In genomic region chr3:177379045-177379444, GRCh38 we compare ENCODE assay signal across 16 cellular contexts.
DNase-seq lines count a peak whose midpoint lies in the region; TF ChIP-seq lines count a peak whose summit lies in the region.
"Had no signal": no experiment of that assay in that cellular context is flagged by ENCODE, and none has a peak within 500 bp of the region (broad histone marks: within the 10 kb centered on the region; RNA-seq: fewer than 3 reads in every experiment).

No MANE protein-coding gene starts in this region.

- H3K4me1 ChIP-seq in left ventricle myocardium inferior (no peaks in the 10 kb centered on the region), right atrium auricular region (no peaks in the 10 kb centered on the region), transverse colon (peaks cover 0 to 4% (median 0%) of the 10 kb centered on the region in 4 donors)
- H3K4me1 ChIP-seq: ascending aorta, HAP-1, neural progenitor cell, stomach had no signal

- H3K4me3 ChIP-seq in left ventricle myocardium inferior (no peak overlapping the region), right atrium auricular region (no peak overlapping the region), transverse colon (no peak overlapping the region)
- H3K4me3 ChIP-seq: ascending aorta, HAP-1, neural progenitor cell, stomach had no signal

- in situ Hi-C loops in SK-MEL-5 (cut with HindIII; ENCODE audit: low pct_unique_long_range_greater_than_20kb, low sequenced_read_pairs) = no loop called here
- in situ Hi-C loops in transverse colon (cut with MboI; ENCODE audit: low pct_ligation_motif_present in 1 of 4, low pct_unique_long_range_greater_than_20kb in 1 of 4, low sequenced_read_pairs in 3 of 4) = no loop called here

- peaks cover 11% of the 10 kb centered on the region for H3K9me3 ChIP-seq in left ventricle myocardium inferior (replicated peaks)
- peaks cover 0 to 6% of the 10 kb centered on the region in 2 donors for H3K9me3 ChIP-seq in right atrium auricular region
- H3K9me3 ChIP-seq in transverse colon = peaks cover 5 to 6% of the 10 kb centered on the region in 2 donors
- H3K9me3 ChIP-seq: HAP-1 had no signal

- TF ChIP-seq CTCF in left ventricle myocardium inferior (IDR thresholded peaks at IDR 0.05; ENCODE audit: borderline replicate concordance) (peak; percentile 39), right atrium auricular region (IDR thresholded peaks at IDR 0.05) (no peak), transverse colon (IDR thresholded peaks at IDR 0.05) (peak in 1 of 5 experiments; percentile 13)

- no peaks in the 10 kb centered on the region for H3K36me3 ChIP-seq in left ventricle myocardium inferior
- H3K36me3 ChIP-seq in right atrium auricular region = no peaks in the 10 kb centered on the region
- H3K36me3 ChIP-seq in transverse colon = no peaks in the 10 kb centered on the region
- H3K36me3 ChIP-seq: ascending aorta, HAP-1, neural progenitor cell, stomach had no signal

- no peak for TF ChIP-seq POLR2A in transverse colon (IDR thresholded peaks at IDR 0.05)

- TF ChIP-seq EP300 in transverse colon (IDR thresholded peaks at IDR 0.05; ENCODE audit: low read depth) = no peak

- H3K27me3 ChIP-seq in left ventricle myocardium inferior (ENCODE audit: low read depth) = no peaks in the 10 kb centered on the region
- H3K27me3 ChIP-seq in right atrium auricular region = no peaks in the 10 kb centered on the region
- no peaks in the 10 kb centered on the region for H3K27me3 ChIP-seq in transverse colon
- H3K27me3 ChIP-seq: ascending aorta, neural progenitor cell, stomach had no signal

- H3K27ac ChIP-seq in left ventricle myocardium inferior (replicated peaks) (no peak overlapping the region), right atrium auricular region (no peak overlapping the region), transverse colon (no peak overlapping the region)
- H3K27ac ChIP-seq: ascending aorta, neural progenitor cell, stomach had no signal

- WGBS in transverse colon (ENCODE audit: low coverage in 1 of 2), 2 donors = 84 to 85% methylated on average over 3 of the region's 3 CpGs

- intact Hi-C loops in left ventricle myocardium inferior (cut with micrococcal nuclease) (no loop called here), transverse colon (cut with DNase I; ENCODE audit: low total_unique reads) (loop anchor here (10.0 kb wide), 1 partner anchor 56 kb away; no protein-coding TSS in a partner anchor)

- DNase-seq in left ventricle myocardium inferior = no peak
- DNase-seq in right atrium auricular region (ENCODE audit: low spot score) = no peak
- peak; percentile 13 for DNase-seq in SK-MEL-5 (ENCODE audit: low read depth, low spot score)
- peak; percentile 44 for DNase-seq in left kidney (ENCODE audit: low read depth, low spot score)
- DNase-seq in transverse colon = no peak
- no peak for DNase-seq in NCI-H510A (lab: John Stamatoyannopoulos, UW)
- DNase-seq in NCI-H2227 treated with DMSO at 0.1 percent for 48 hours (lab: John Stamatoyannopoulos, UW) = no peak
- no peak for DNase-seq in SIG-M5 treated with dmso at 0.1 percent for 504 hours (lab: John Stamatoyannopoulos, UW; ENCODE audit: unreplicated experiment)
- DNase-seq: CD4-positive, alpha-beta memory T cell; NCI-H2081 treated with DMSO at 0.1 percent for 48 hours; NCI-H69; stomach; T-helper 2 cell had no signal

Comparison
In these comparisons a context has a peak if more than half of its experiments do, and no peak if none do; other contexts are left out.
1. DNase-seq: peak in SK-MEL-5 (single experiment) and left kidney (single experiment); none in left ventricle myocardium inferior (single experiment), right atrium auricular region (single experiment), transverse colon (single experiment), NCI-H510A (single experiment), NCI-H2227 treated with DMSO at 0.1 percent for 48 hours (single experiment) and SIG-M5 treated with dmso at 0.1 percent for 504 hours (single experiment).